Comparison of ENCODE assay signal across 8 cellular contexts in the genomic region with DNA sequence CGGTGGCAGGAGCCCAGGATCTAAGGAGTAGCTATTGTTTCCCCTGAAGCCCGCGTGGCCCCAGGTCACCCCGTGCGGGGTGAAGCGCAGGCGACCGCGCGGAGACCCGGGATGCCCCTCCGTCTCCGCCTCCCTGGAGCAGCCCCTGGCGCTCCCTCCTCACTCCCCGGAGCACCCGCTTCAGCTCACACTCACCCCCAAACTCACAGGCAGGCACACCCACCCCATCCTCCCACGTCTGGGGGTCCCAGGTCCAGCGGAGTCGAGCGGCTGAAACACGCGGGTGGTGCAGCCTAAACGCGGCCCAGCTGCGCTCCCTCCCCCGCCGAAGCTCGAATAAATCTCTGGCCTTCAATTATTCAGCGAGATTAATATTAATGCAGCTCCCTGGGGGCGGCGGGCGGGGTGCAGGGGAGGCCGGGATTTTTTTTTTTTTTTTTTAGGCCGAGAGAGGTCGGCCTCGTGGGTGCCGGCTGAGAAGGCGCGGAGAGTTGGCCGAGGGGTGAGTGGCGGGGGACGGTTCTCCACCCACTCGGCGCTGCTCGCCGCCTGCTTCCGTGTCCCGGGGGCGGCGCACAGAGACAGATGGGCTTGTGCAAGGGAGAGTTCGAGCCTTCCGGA. TPM values are rescaled to one million over a fixed set of nuclear protein-coding genes. Genes with fewer than 3 reads are reported as not detected.
A peak's percentile ranks its signal among the peaks of the same experiment; 100 is the strongest.
DNase-seq lines count a peak whose midpoint lies in the region; ATAC-seq and TF ChIP-seq lines count a peak whose summit lies in the region.

No MANE protein-coding gene starts in this region.

- 3% methylated on average over 34 of the region's 52 CpGs for WGBS in SK-N-SH (ENCODE audit: low lambda C conversion rate)

- no peak for TF ChIP-seq CTCF in SK-N-SH (IDR thresholded peaks at IDR 0.05)
- no peak for TF ChIP-seq CTCF in fibroblast of villous mesenchyme (IDR thresholded peaks at IDR 0.05; ENCODE audit: insufficient read depth, low read depth, low read length)
- TF ChIP-seq CTCF in retinal pigment epithelial cell (conservative IDR thresholded peaks at IDR 0.05; ENCODE audit: low read depth, low read length) = no peak

- TF ChIP-seq RAD21 in SK-N-SH (IDR thresholded peaks at IDR 0.05; ENCODE audit: low read length) = no peak

- POLR2A ChIA-PET in SK-N-SH (lab: Yijun Ruan, JAX) = no interaction called here

- H3K36me3 ChIP-seq in ES-I3 (ENCODE audit: insufficient read depth, low read length) = no peaks in the 10 kb centered on the region
- no peaks in the 10 kb centered on the region for H3K36me3 ChIP-seq in SK-N-SH (replicated peaks in 1 of 2; ENCODE audit: control insufficient read depth in 1 of 2, insufficient read depth in 2 of 2, low read length in 1 of 2)

- H3K9ac ChIP-seq in ES-I3 (ENCODE audit: low read depth, low read length) = peak overlapping the region; percentile 89
- no peak overlapping the region for H3K9ac ChIP-seq in SK-N-SH

- no peak for TF ChIP-seq EP300 in SK-N-SH (IDR thresholded peaks at IDR 0.05; ENCODE audit: borderline replicate concordance in 1 of 2, low read depth in 1 of 2, low read length in 1 of 2)

- H3F3A ChIP-seq in SK-N-SH (replicated peaks; ENCODE audit: insufficient read depth) = peaks cover 7% of the 10 kb centered on the region

- H3K4me1 ChIP-seq in ES-I3 (ENCODE audit: insufficient read depth, low read length) (no peaks in the 10 kb centered on the region), SK-N-SH (ENCODE audit: control insufficient read depth in 1 of 2, insufficient read depth in 2 of 2, low read depth in 1 of 2, low read length in 1 of 2) (peaks cover 0 to 8% of the 10 kb centered on the region in 2 experiments; a peak in 1 of 4 replicates)

- peak overlapping the region; percentile 47 to 58 for H3K4me3 ChIP-seq in SK-N-SH (ENCODE audit: low read depth in 2 of 2, low read length in 1 of 2)
- peak overlapping the region; percentile 35 for H3K4me3 ChIP-seq in fibroblast of villous mesenchyme (ENCODE audit: low read depth, low read length)
- peak overlapping the region; percentile 40 for H3K4me3 ChIP-seq in retinal pigment epithelial cell (ENCODE audit: low read length)

- peak; percentile 71 for DNase-seq in SK-N-SH
- no peak for DNase-seq in fibroblast of villous mesenchyme (ENCODE audit: low read depth)
- DNase-seq in retinal pigment epithelial cell (ENCODE audit: low read depth) = no peak
- DNase-seq in stimulated activated CD4-positive, alpha-beta T cell treated with anti-CD3 and anti-CD28 coated beads, Interleukin-4, amount 100 ng/mL, for 24 hours = no peak

- no peaks in the 10 kb centered on the region for H3K9me2 ChIP-seq in SK-N-SH

- H2AFZ ChIP-seq in SK-N-SH (ENCODE audit: low read depth) = peak overlapping the region; percentile 47; the same call in 1 of the 2 replicates

- peak overlapping the region; percentile 89 for H3K4me2 ChIP-seq in SK-N-SH

- no peak overlapping the region for H3K27ac ChIP-seq in SK-N-SH (ENCODE audit: low read depth in 2 of 2, low read length in 1 of 2)

- CTCF ChIA-PET in SK-N-SH (lab: Yijun Ruan, JAX) = interaction anchor here (0.6 to 2.0 kb wide), 6 partner anchors 9 to 528 kb away, joined by 3 to 6 read pairs (median 3); no protein-coding TSS in a partner anchor

- H3K27me3 ChIP-seq in SK-N-SH (ENCODE audit: insufficient read depth) = peaks cover 91% of the 10 kb centered on the region

- H3K9me3 ChIP-seq in ES-I3 (ENCODE audit: control insufficient read depth, insufficient read depth, low read length) (no peaks in the 10 kb centered on the region), SK-N-SH (no peaks in the 10 kb centered on the region)

- no peaks in the 10 kb centered on the region for H3K79me2 ChIP-seq in SK-N-SH (ENCODE audit: insufficient read depth)

- no peak for ATAC-seq in HG02840 (IDR thresholded peaks at IDR 0.05; ENCODE audit: low FRiP score, unreplicated experiment)
- no peak for ATAC-seq in GM21786 (IDR thresholded peaks at IDR 0.05; ENCODE audit: unreplicated experiment)
- no peak for ATAC-seq in HG03196 (IDR thresholded peaks at IDR 0.05; ENCODE audit: unreplicated experiment)

- no peaks in the 10 kb centered on the region for H4K20me1 ChIP-seq in SK-N-SH (ENCODE audit: insufficient read depth)

TF ChIP-seq in SK-N-SH, 30 proteins besides CTCF, POLR2A, EP300 and RAD21:
- no peak for TF ChIP-seq TCF12 (IDR thresholded peaks at IDR 0.05)
- no peak for TF ChIP-seq FOSL2 (IDR thresholded peaks at IDR 0.05; ENCODE audit: borderline replicate concordance, low read depth)
- TF ChIP-seq NRF1 (IDR thresholded peaks at IDR 0.05; ENCODE audit: low read depth, low read length) = no peak

RNA-seq across cellular contexts. Expression of a gene that starts 0.5 kb away (rescaled TPM):
- under 0.01 and 0.05 TPM in 2 replicates for polyA plus RNA-seq in SK-N-SH (2012; rRNA removed)
- polyA plus RNA-seq in SK-N-SH (2012; cell fraction: cytosol; rRNA removed) = 0.01 and 0.04 TPM in 2 replicates
- polyA plus RNA-seq in SK-N-SH (2012; cell fraction: nucleus; rRNA removed) = 0.02 TPM in 1 of 2 replicates, not detected in the other
- 18.7 and 23.7 TPM in 2 replicates for total RNA-seq in fibroblast of villous mesenchyme
